16 cellular contexts compared by ENCODE assay signal in the genomic region with DNA sequence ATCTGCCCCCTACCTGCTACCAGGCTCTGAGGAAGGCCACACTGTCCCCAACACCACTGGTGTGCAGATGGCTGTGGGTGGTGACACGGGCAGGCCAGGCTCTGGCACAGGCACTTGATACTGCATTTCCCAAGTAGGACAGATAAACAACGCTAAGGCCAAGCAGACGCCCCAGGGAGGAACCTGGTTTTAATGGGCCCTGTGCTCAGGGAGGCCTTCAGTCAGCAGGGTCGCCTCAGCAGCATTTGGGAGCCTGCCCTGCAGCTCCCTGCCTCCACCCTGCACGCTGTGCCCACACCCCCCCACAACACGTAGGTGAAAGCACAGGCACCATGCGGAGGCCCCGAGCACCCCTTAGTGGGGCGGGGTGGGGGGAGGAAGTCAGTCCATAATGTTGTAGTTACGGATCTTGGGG. TPM values are rescaled to one million over a fixed set of nuclear protein-coding genes. Genes with fewer than 3 reads are reported as not detected.
DNase-seq lines count a peak whose midpoint lies in the region; ATAC-seq and TF ChIP-seq lines count a peak whose summit lies in the region.
"Had no signal": no experiment of that assay in that cellular context is flagged by ENCODE, and none has a peak within 500 bp of the region (broad histone marks: within the 10 kb centered on the region; RNA-seq: fewer than 3 reads in every experiment).

No MANE protein-coding gene starts in this region.

- DNase-seq in SK-N-SH, result peak; percentile 82
- DNase-seq in HUDEP-2 (lab: John Stamatoyannopoulos, UW; ENCODE audit: unreplicated experiment in 76 of 76), result peak in 44 of 76 experiments; percentile 10 to 62 (median 34)
- DNase-seq in dorsolateral prefrontal cortex, result peak in 1 of 10 donors; percentile 63
- DNase-seq in sigmoid colon, result no peak
- DNase-seq in CD8-positive, alpha-beta memory T cell, result no peak
- no peak for DNase-seq in DMS153 (lab: John Stamatoyannopoulos, UW)
- DNase-seq in DMS 273 treated with DMSO at 0.1 percent for 48 hours (lab: John Stamatoyannopoulos, UW), result no peak
- DNase-seq: 8988T; activated CD4-positive, alpha-beta T cell treated with anti-CD3 and anti-CD28 coated beads for 4 hours; activated naive CD8-positive, alpha-beta T cell treated with anti-CD3 and anti-CD28 coated beads for 36 hours; effector CD4-positive, alpha-beta T cell; NCI-H1048; NCI-H524 treated with DMSO at 0.1 percent for 48 hours; stimulated activated CD4-positive, alpha-beta T cell treated with anti-CD3 and anti-CD28 coated beads, Interleukin-1b, Interleukin-23, amount 100 ng/mL, for 48 hours; stimulated activated naive CD4-positive, alpha-beta T cell treated with Interleukin-2 at 50 U/mL for 16 hours had no signal

- H3K79me2 ChIP-seq in SK-N-SH (ENCODE audit: insufficient read depth), result peaks cover 20% of the 10 kb centered on the region

- no peak for ATAC-seq in SK-N-SH treated with all-trans-retinoic acid at 6 μM for 48 hours

- H3K27ac ChIP-seq in SK-N-SH (ENCODE audit: low read depth in 2 of 2, low read length in 1 of 2), result peak overlapping the region in 1 of 2 experiments; percentile 99; a peak in 2 of 4 replicates
- peak overlapping the region in 50 of 59 donors; percentile 0 to 98 (median 61) for H3K27ac ChIP-seq in dorsolateral prefrontal cortex
- peak overlapping the region in 3 of 4 donors; percentile 88 to 98 (median 91) for H3K27ac ChIP-seq in sigmoid colon
- no peak overlapping the region for H3K27ac ChIP-seq in CD8-positive, alpha-beta memory T cell (ENCODE audit: low read depth, low read length)

- H3K4me2 ChIP-seq in SK-N-SH, result no peak overlapping the region

- no peaks in the 10 kb centered on the region for H3K9me3 Mint-ChIP-seq in CD8-positive, alpha-beta memory T cell
- H3K9me3 Mint-ChIP-seq: activated naive CD8-positive, alpha-beta T cell treated with anti-CD3 and anti-CD28 coated beads for 36 hours had no signal

- peaks cover 12 to 28% (median 15%) of the 10 kb centered on the region in 3 donors for H3K4me1 Mint-ChIP-seq in CD8-positive, alpha-beta memory T cell

- no peak for TF ChIP-seq RAD21 in SK-N-SH (IDR thresholded peaks at IDR 0.05; ENCODE audit: low read length)

- no peak overlapping the region for H2AFZ ChIP-seq in SK-N-SH (ENCODE audit: low read depth)

- peaks cover 9% of the 10 kb centered on the region for H4K20me1 ChIP-seq in SK-N-SH (ENCODE audit: insufficient read depth)

- no peak for TF ChIP-seq CTCF in SK-N-SH (IDR thresholded peaks at IDR 0.05)
- TF ChIP-seq CTCF in dorsolateral prefrontal cortex (IDR thresholded peaks at IDR 0.05 in 54 of 56, conservative IDR thresholded peaks at IDR 0.05 in 2 of 56; ENCODE audit: low read depth in 1 of 56, partially characterized antibody in 56 of 56), result no peak
- TF ChIP-seq CTCF in sigmoid colon (IDR thresholded peaks at IDR 0.05), result no peak

- H3K9ac ChIP-seq in SK-N-SH, result no peak overlapping the region

- H3K9me3 ChIP-seq in SK-N-SH, result no peaks in the 10 kb centered on the region
- H3K9me3 ChIP-seq in sigmoid colon, result no peaks in the 10 kb centered on the region
- no peaks in the 10 kb centered on the region for H3K9me3 ChIP-seq in CD8-positive, alpha-beta memory T cell (ENCODE audit: low read length)

- H3K4me1 ChIP-seq in SK-N-SH (ENCODE audit: control insufficient read depth in 1 of 2, insufficient read depth in 2 of 2, low read depth in 1 of 2, low read length in 1 of 2), result peaks cover 25 to 77% of the 10 kb centered on the region in 2 experiments
- peaks cover 0 to 58% (median 54%) of the 10 kb centered on the region in 4 donors for H3K4me1 ChIP-seq in sigmoid colon
- H3K4me1 ChIP-seq in CD8-positive, alpha-beta memory T cell (ENCODE audit: insufficient read depth, low read length), result peaks cover 28% of the 10 kb centered on the region

- H3K9me2 ChIP-seq in SK-N-SH, result no peaks in the 10 kb centered on the region

- no peaks in the 10 kb centered on the region for H3K27me3 Mint-ChIP-seq in CD8-positive, alpha-beta memory T cell
- H3K27me3 Mint-ChIP-seq: activated naive CD8-positive, alpha-beta T cell treated with anti-CD3 and anti-CD28 coated beads for 36 hours had no signal

- 83% methylated on average over 10 of the region's 10 CpGs for WGBS in SK-N-SH (ENCODE audit: low lambda C conversion rate)
- WGBS in sigmoid colon, 2 donors, result 45 to 69% methylated on average over 10 of the region's 10 CpGs

- H3F3A ChIP-seq in SK-N-SH (replicated peaks; ENCODE audit: insufficient read depth), result peaks cover 12% of the 10 kb centered on the region

- H3K36me3 ChIP-seq in SK-N-SH (replicated peaks in 1 of 2; ENCODE audit: control insufficient read depth in 1 of 2, insufficient read depth in 2 of 2, low read length in 1 of 2) (peaks cover 0 to 2% of the 10 kb centered on the region in 2 experiments), sigmoid colon (no peaks in the 10 kb centered on the region)
- H3K36me3 ChIP-seq in CD8-positive, alpha-beta memory T cell (ENCODE audit: insufficient read depth, low read length), result no peaks in the 10 kb centered on the region

- peak overlapping the region in 1 of 7 donors; percentile 34 for H3K4me3 Mint-ChIP-seq in CD8-positive, alpha-beta memory T cell
- H3K4me3 Mint-ChIP-seq: activated naive CD8-positive, alpha-beta T cell treated with anti-CD3 and anti-CD28 coated beads for 36 hours had no signal

- peak overlapping the region in 4 of 8 donors; percentile 12 to 70 (median 40) for H3K27ac Mint-ChIP-seq in CD8-positive, alpha-beta memory T cell
- H3K27ac Mint-ChIP-seq: activated naive CD8-positive, alpha-beta T cell treated with anti-CD3 and anti-CD28 coated beads for 36 hours had no signal

- CTCF ChIA-PET in SK-N-SH (lab: Yijun Ruan, JAX), result interaction anchor here (0.9 to 3.7 kb wide), 4 partner anchors 11 to 142 kb away, joined by 3 to 21 read pairs (median 6); no protein-coding TSS in a partner anchor
- CTCF ChIA-PET in CD8-positive, alpha-beta memory T cell (lab: Charles Lee), result no interaction called here

- POLR2A ChIA-PET in SK-N-SH (lab: Yijun Ruan, JAX), result interaction anchor here (0.7 to 1.5 kb wide), 2 partner anchors 9 to 64 kb away, joined by 5 to 6 read pairs; partner anchors contain the start of gene DCXR
- POLR2A ChIA-PET in CD8-positive, alpha-beta memory T cell (lab: Charles Lee), result no interaction called here

- intact Hi-C loops in dorsolateral prefrontal cortex (cut with DNase I), result loop anchor here in 1 of 2 donors (10.0 kb wide), 1 partner anchor 53 kb away; no protein-coding TSS in a partner anchor
- intact Hi-C loops in sigmoid colon (cut with DNase I), result loop anchor here (5.0 kb wide), 1 partner anchor 51 kb away; no protein-coding TSS in a partner anchor

- TF ChIP-seq POLR2A in sigmoid colon (IDR thresholded peaks at IDR 0.05), result no peak

- H3K27me3 ChIP-seq in SK-N-SH (ENCODE audit: insufficient read depth) (no peaks in the 10 kb centered on the region), dorsolateral prefrontal cortex (no peaks in the 10 kb centered on the region), sigmoid colon (no peaks in the 10 kb centered on the region)
- no peaks in the 10 kb centered on the region for H3K27me3 ChIP-seq in CD8-positive, alpha-beta memory T cell (ENCODE audit: insufficient read depth, low read length, poor library complexity, severe bottlenecking)

- no peak overlapping the region; a peak in 1 of 4 replicates for H3K4me3 ChIP-seq in SK-N-SH (ENCODE audit: low read depth in 2 of 2, low read length in 1 of 2)
- no peak overlapping the region for H3K4me3 ChIP-seq in dorsolateral prefrontal cortex
- H3K4me3 ChIP-seq in sigmoid colon, result no peak overlapping the region
- H3K4me3 ChIP-seq in CD8-positive, alpha-beta memory T cell (ENCODE audit: low read length), result no peak overlapping the region

- H3K36me3 Mint-ChIP-seq in CD8-positive, alpha-beta memory T cell, result peaks cover 0 to 1% (median 0%) of the 10 kb centered on the region in 3 donors

- TF ChIP-seq EP300 in SK-N-SH (IDR thresholded peaks at IDR 0.05; ENCODE audit: borderline replicate concordance in 1 of 2, low read depth in 1 of 2, low read length in 1 of 2), result peak in 1 of 2 experiments; percentile 68; a peak in 2 of 4 replicates
- TF ChIP-seq EP300 in sigmoid colon (IDR thresholded peaks at IDR 0.05), result no peak

TF ChIP-seq in SK-N-SH, 30 proteins besides CTCF, POLR2A, EP300 and RAD21 (continues in another document):
- TF ChIP-seq RFX5 (IDR thresholded peaks at IDR 0.05; ENCODE audit: low read length), result no peak

RNA-seq across cellular contexts. Expression of gene FASN, which starts 3.3 kb away (rescaled TPM):
- polyA plus RNA-seq in SK-N-SH (2012; rRNA removed) (28.1 and 55.1 TPM in 2 replicates), sigmoid colon (100 to 1,000 TPM in 1 of 3 donors, 10 to 100 TPM in 2; 14.4 to 152 (median 15.3) TPM)
- polyA plus RNA-seq in SK-N-SH (2012; cell fraction: cytosol; rRNA removed), result 15.2 and 34.0 TPM in 2 replicates
- 174 and 219 TPM in 2 replicates for polyA plus RNA-seq in SK-N-SH (2012; cell fraction: nucleus; rRNA removed)
- total RNA-seq in dorsolateral prefrontal cortex (100 to 1,000 TPM; 137 to 275 (median 201) TPM), sigmoid colon (10 to 100 TPM; 12.7 to 44.2 (median 19.0) TPM)
- total RNA-seq in CD8-positive, alpha-beta memory T cell, result 100 to 1,000 TPM; 251 to 259 TPM
- polyA plus RNA-seq in CD8-positive, alpha-beta memory T cell, result 2.7 TPM

RNA-seq across cellular contexts. Expression of gene DUS1L, which starts 35.7 kb away (rescaled TPM):
- polyA plus RNA-seq in SK-N-SH (2012; rRNA removed), result 144 and 163 TPM in 2 replicates
- polyA plus RNA-seq in SK-N-SH (2012; cell fraction: cytosol; rRNA removed), result 57.9 and 78.7 TPM in 2 replicates
- 1,198 and 1,537 TPM in 2 replicates for polyA plus RNA-seq in SK-N-SH (2012; cell fraction: nucleus; rRNA removed)
- total RNA-seq in dorsolateral prefrontal cortex, result 10 to 100 TPM; 45.3 to 89.4 (median 63.0) TPM
- total RNA-seq in sigmoid colon, result 10 to 100 TPM; 31.3 to 71.0 (median 54.2) TPM
- polyA plus RNA-seq in sigmoid colon, result 100 to 1,000 TPM in 1 of 3 donors, 10 to 100 TPM in 2; 68.5 to 119 (median 84.2) TPM
- total RNA-seq in CD8-positive, alpha-beta memory T cell, result 100 to 1,000 TPM; 206 to 210 TPM
- polyA plus RNA-seq in CD8-positive, alpha-beta memory T cell, result 142 TPM

RNA-seq across cellular contexts. Expression of gene GPS1, which starts 49.6 kb away (rescaled TPM):
- polyA plus RNA-seq in SK-N-SH (2012; rRNA removed), result 264 and 272 TPM in 2 replicates
- polyA plus RNA-seq in SK-N-SH (2012; cell fraction: cytosol; rRNA removed), result 79.9 and 147 TPM in 2 replicates
- polyA plus RNA-seq in SK-N-SH (2012; cell fraction: nucleus; rRNA removed), result 584 and 643 TPM in 2 replicates
- total RNA-seq in dorsolateral prefrontal cortex, result 100 to 1,000 TPM in 61 of 120 experiments, 10 to 100 TPM in 59; 72.9 to 147 (median 100) TPM
- 10 to 100 TPM; 64.6 to 75.4 (median 69.8) TPM for total RNA-seq in sigmoid colon
- polyA plus RNA-seq in sigmoid colon, result 10 to 100 TPM; 67.3 to 83.6 (median 69.1) TPM
- total RNA-seq in CD8-positive, alpha-beta memory T cell, result 100 to 1,000 TPM; 122 to 125 TPM
- 151 TPM for polyA plus RNA-seq in CD8-positive, alpha-beta memory T cell

RNA-seq across cellular contexts. Expression of gene RFNG, which starts 49.7 kb away (rescaled TPM):
- 54.4 and 68.6 TPM in 2 replicates for polyA plus RNA-seq in SK-N-SH (2012; rRNA removed)
- polyA plus RNA-seq in SK-N-SH (2012; cell fraction: cytosol; rRNA removed), result 22.9 and 37.2 TPM in 2 replicates
- polyA plus RNA-seq in SK-N-SH (2012; cell fraction: nucleus; rRNA removed), result 329 and 368 TPM in 2 replicates
- total RNA-seq in dorsolateral prefrontal cortex, result 10 to 100 TPM; 22.3 to 73.4 (median 36.6) TPM
- total RNA-seq in sigmoid colon, result 10 to 100 TPM; 31.7 to 37.4 (median 33.7) TPM
- 10 to 100 TPM; 13.6 to 38.6 (median 23.4) TPM for polyA plus RNA-seq in sigmoid colon
- total RNA-seq in CD8-positive, alpha-beta memory T cell, result 10 to 100 TPM; 18.1 to 19.4 TPM
- polyA plus RNA-seq in CD8-positive, alpha-beta memory T cell, result 7.3 TPM

Comparison
In these comparisons a context has a peak if more than half of its experiments do, and no peak if none do; other contexts are left out.
1. DNase-seq: peak in SK-N-SH (single experiment) and HUDEP-2 (44 of 76); none in sigmoid colon (single experiment), CD8-positive, alpha-beta memory T cell (0 of 5), DMS153 (single experiment) and DMS 273 treated with DMSO at 0.1 percent for 48 hours (single experiment).